9 cellular contexts compared by ENCODE assay signal in the genomic region with DNA sequence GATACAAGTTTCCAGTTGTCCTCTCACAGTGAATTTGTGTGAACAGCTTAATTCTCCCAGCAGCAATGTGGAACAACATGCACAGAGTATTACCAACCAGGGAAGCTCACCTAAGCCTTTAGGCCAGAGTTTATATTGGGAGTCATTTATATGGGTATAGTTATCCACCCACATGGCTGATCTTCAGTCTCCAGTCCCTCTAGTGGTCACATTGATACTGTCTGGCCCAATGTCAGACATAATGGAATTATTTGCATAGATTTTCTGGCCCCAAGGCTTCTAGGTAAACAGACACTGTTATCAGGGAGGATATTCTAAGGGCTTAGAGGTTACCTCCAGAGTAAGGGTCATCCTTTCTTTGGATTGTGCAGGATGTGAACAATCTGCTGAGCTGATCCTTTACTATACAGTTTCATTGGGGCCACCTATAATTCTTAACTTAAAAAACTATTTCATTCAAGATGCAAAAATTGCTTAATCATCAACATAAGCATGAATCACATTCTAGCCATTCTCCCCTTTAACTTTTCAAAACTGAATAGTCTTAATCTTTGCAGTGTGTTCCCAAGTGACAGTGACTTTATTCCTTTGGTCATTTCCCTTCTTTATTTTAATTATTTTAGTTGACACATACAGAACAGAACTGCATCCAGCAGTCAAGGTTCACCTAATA.
DNase-seq lines count a peak whose midpoint lies in the region; ATAC-seq and TF ChIP-seq lines count a peak whose summit lies in the region.
"Had no signal": no experiment of that assay in that cellular context is flagged by ENCODE, and none has a peak within 500 bp of the region (broad histone marks: within the 10 kb centered on the region; RNA-seq: fewer than 3 reads in every experiment).

No MANE protein-coding gene starts in this region.

- H3K27me3 ChIP-seq in GM23248 (replicated peaks; ENCODE audit: insufficient read depth) (no peaks in the 10 kb centered on the region), liver (ENCODE audit: control insufficient read depth in 4 of 4, insufficient read depth in 4 of 4, low read length in 3 of 4) (no peaks in the 10 kb centered on the region)
- no peaks in the 10 kb centered on the region for H3K27me3 ChIP-seq in effector memory CD4-positive, alpha-beta T cell (replicated peaks; ENCODE audit: control insufficient read depth, insufficient read depth, low read length, poor library complexity, severe bottlenecking)
- H3K27me3 ChIP-seq: SJCRH30 had no signal

- no peaks in the 10 kb centered on the region for H3K36me3 ChIP-seq in GM23248 (ENCODE audit: low read depth)
- H3K36me3 ChIP-seq in liver (ENCODE audit: control insufficient read depth in 4 of 4, insufficient read depth in 3 of 4, low read depth in 1 of 4, low read length in 3 of 4) = no peaks in the 10 kb centered on the region
- H3K36me3 ChIP-seq in effector memory CD4-positive, alpha-beta T cell (ENCODE audit: control insufficient read depth, insufficient read depth, low read length) = no peaks in the 10 kb centered on the region
- H3K36me3 ChIP-seq: SJCRH30 had no signal

- no peak for ATAC-seq in HG03095 (IDR thresholded peaks at IDR 0.05; ENCODE audit: unreplicated experiment)

- H3K27ac ChIP-seq in GM23248 (no peak overlapping the region), liver (ENCODE audit: low read depth in 1 of 2, low read length in 2 of 2) (no peak overlapping the region)
- H3K27ac ChIP-seq in effector memory CD4-positive, alpha-beta T cell (ENCODE audit: insufficient read depth, low read length, poor library complexity, severe bottlenecking) = no peak overlapping the region
- H3K27ac ChIP-seq: SJCRH30 had no signal

- peaks cover 16% of the 10 kb centered on the region for H3F3A ChIP-seq in GM23248 (ENCODE audit: insufficient read depth)

- no peak overlapping the region for H2AFZ ChIP-seq in GM23248

- 0 out of 2 replicates have a peak, but pooled peaks cover 4% of the 10 kb centered on the region for H3K9me2 ChIP-seq in GM23248 (ENCODE audit: insufficient read depth)

- TF ChIP-seq RAD21 in liver (IDR thresholded peaks at IDR 0.05) = peak; percentile 53 to 66

- peak; percentile 40 for DNase-seq in EL
- DNase-seq in GM23248 = peak; percentile 61
- DNase-seq in SK-MEL-5 (ENCODE audit: low read depth, low spot score) = peak; percentile 56
- no peak for DNase-seq in effector memory CD4-positive, alpha-beta T cell
- no peak for DNase-seq in KG1 (lab: John Stamatoyannopoulos, UW)
- no peak for DNase-seq in NCI-H1105 treated with DMSO at 0.1 percent for 48 hours (lab: John Stamatoyannopoulos, UW)

- in situ Hi-C loops in GM23248 (cut with MboI) (no loop called here), SK-MEL-5 (cut with HindIII; ENCODE audit: low pct_unique_long_range_greater_than_20kb, low sequenced_read_pairs) (no loop called here)

- H3K9me3 ChIP-seq in GM23248 (ENCODE audit: low read depth) = no peaks in the 10 kb centered on the region
- no peaks in the 10 kb centered on the region for H3K9me3 ChIP-seq in liver (ENCODE audit: control insufficient read depth in 4 of 4, low read length in 3 of 4)
- no peaks in the 10 kb centered on the region for H3K9me3 ChIP-seq in effector memory CD4-positive, alpha-beta T cell (ENCODE audit: control insufficient read depth, low read length)
- H3K9me3 ChIP-seq: SJCRH30 had no signal

- TF ChIP-seq CTCF in liver (IDR thresholded peaks at IDR 0.05; ENCODE audit: low read depth, low read length, missing input control) = peak; percentile 44

- H3K79me2 ChIP-seq in GM23248 (ENCODE audit: insufficient read depth) = no peaks in the 10 kb centered on the region

- H3K9ac ChIP-seq in GM23248 = no peak overlapping the region
- no peak overlapping the region for H3K9ac ChIP-seq in liver (ENCODE audit: low read depth in 1 of 2, low read length in 2 of 2)

- H3K4me1 ChIP-seq in GM23248 (ENCODE audit: insufficient read depth) (peaks cover 10% of the 10 kb centered on the region), liver (ENCODE audit: control insufficient read depth in 4 of 4, insufficient read depth in 4 of 4, low read length in 3 of 4) (no peaks in the 10 kb centered on the region)
- H3K4me1 ChIP-seq in effector memory CD4-positive, alpha-beta T cell (ENCODE audit: control insufficient read depth, insufficient read depth, low read length, poor library complexity, severe bottlenecking) = no peaks in the 10 kb centered on the region
- H3K4me1 ChIP-seq: SJCRH30 had no signal

- no peaks in the 10 kb centered on the region for H4K20me1 ChIP-seq in GM23248 (ENCODE audit: insufficient read depth)

- H3K4me2 ChIP-seq in GM23248 (ENCODE audit: unreplicated experiment) = no peak overlapping the region

- H3K4me3 ChIP-seq in GM23248 (no peak overlapping the region), liver (ENCODE audit: low read depth in 1 of 3, low read length in 3 of 3) (no peak overlapping the region)
- no peak overlapping the region for H3K4me3 ChIP-seq in effector memory CD4-positive, alpha-beta T cell (ENCODE audit: insufficient read depth, low read depth, low read length, poor library complexity, severe bottlenecking)
- H3K4me3 ChIP-seq: SJCRH30 had no signal

TF ChIP-seq in liver, 16 proteins besides CTCF, POLR2A, EP300 and RAD21:
- TF ChIP-seq NR2F2 (IDR thresholded peaks at IDR 0.05) = peak; percentile 41
- no peak for TF ChIP-seq YY1 (IDR thresholded peaks at IDR 0.05)
- TF ChIP-seq, protein P1, sequence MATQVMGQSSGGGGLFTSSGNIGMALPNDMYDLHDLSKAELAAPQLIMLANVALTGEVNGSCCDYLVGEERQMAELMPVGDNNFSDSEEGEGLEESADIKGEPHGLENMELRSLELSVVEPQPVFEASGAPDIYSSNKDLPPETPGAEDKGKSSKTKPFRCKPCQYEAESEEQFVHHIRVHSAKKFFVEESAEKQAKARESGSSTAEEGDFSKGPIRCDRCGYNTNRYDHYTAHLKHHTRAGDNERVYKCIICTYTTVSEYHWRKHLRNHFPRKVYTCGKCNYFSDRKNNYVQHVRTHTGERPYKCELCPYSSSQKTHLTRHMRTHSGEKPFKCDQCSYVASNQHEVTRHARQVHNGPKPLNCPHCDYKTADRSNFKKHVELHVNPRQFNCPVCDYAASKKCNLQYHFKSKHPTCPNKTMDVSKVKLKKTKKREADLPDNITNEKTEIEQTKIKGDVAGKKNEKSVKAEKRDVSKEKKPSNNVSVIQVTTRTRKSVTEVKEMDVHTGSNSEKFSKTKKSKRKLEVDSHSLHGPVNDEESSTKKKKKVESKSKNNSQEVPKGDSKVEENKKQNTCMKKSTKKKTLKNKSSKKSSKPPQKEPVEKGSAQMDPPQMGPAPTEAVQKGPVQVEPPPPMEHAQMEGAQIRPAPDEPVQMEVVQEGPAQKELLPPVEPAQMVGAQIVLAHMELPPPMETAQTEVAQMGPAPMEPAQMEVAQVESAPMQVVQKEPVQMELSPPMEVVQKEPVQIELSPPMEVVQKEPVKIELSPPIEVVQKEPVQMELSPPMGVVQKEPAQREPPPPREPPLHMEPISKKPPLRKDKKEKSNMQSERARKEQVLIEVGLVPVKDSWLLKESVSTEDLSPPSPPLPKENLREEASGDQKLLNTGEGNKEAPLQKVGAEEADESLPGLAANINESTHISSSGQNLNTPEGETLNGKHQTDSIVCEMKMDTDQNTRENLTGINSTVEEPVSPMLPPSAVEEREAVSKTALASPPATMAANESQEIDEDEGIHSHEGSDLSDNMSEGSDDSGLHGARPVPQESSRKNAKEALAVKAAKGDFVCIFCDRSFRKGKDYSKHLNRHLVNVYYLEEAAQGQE (IDR thresholded peaks at IDR 0.05) = no peak
- no peak for TF ChIP-seq HNF4G (IDR thresholded peaks at IDR 0.05)
- peak in 1 of 2 donors; percentile 9 for TF ChIP-seq JUND (IDR thresholded peaks at IDR 0.05)
- TF ChIP-seq FOXA1 (IDR thresholded peaks at IDR 0.05) = no peak

Comparison
In these comparisons a context has a peak if more than half of its experiments do, and no peak if none do; other contexts are left out.
1. DNase-seq: peak in EL (single experiment), GM23248 (single experiment) and SK-MEL-5 (single experiment); none in effector memory CD4-positive, alpha-beta T cell (0 of 3), KG1 (single experiment) and NCI-H1105 treated with DMSO at 0.1 percent for 48 hours (single experiment).